In genomic region chr22:28846994-28847393, GRCh38 we compare ENCODE assay signal across 7 cellular contexts.
"Had no signal": no experiment of that assay in that cellular context is flagged by ENCODE, and none has a peak within 500 bp of the region (broad histone marks: within the 10 kb centered on the region; RNA-seq: fewer than 3 reads in every experiment).

No MANE protein-coding gene starts in this region.

- H3K9me3 ChIP-seq: HAP-1 had no signal

- H3K27ac ChIP-seq: GM23248 had no signal

- H3K36me3 ChIP-seq: HAP-1 had no signal

- FAIRE-seq: HTR-8/SVneo had no signal

- H2AFZ ChIP-seq: GM23248 had no signal

- H3K4me1 ChIP-seq: HAP-1 had no signal

- DNase-seq: GM23248, GOT3, H7, HFFc6, KG1 had no signal

- H3K9ac ChIP-seq: GM23248 had no signal

- H3K4me3 ChIP-seq: GM23248, HAP-1 had no signal
